Comparison of ENCODE assay signal across 23 cellular contexts in the genomic region with DNA sequence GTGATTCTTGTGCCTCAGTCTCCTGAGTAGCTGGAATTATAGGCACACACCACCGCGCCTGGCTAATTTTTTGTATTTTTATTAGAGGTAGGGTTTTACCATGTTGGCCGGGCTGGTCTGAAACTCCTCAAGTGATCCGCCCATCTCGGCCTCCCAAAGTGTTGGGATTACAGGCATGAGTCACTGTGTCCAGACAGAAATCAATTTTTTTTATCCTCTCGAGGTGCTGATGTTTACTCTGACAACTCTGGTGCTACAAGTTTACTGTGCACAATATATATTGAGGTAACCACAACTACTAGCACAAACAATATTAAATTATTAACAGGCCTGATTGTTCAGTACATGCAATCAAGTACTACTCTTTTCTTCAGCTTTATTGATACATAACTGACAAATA. TPM values are rescaled to one million over a fixed set of nuclear protein-coding genes. Genes with fewer than 3 reads are reported as not detected.
"Had no signal": no experiment of that assay in that cellular context is flagged by ENCODE, and none has a peak within 500 bp of the region (broad histone marks: within the 10 kb centered on the region; RNA-seq: fewer than 3 reads in every experiment).

No MANE protein-coding gene starts in this region.

- H3K27me3 ChIP-seq: cardiac muscle cell, esophagus muscularis mucosa, right atrium auricular region, uterus had no signal

- H3K9me3 ChIP-seq: esophagus muscularis mucosa, right atrium auricular region, uterus had no signal

- H3K4me1 Mint-ChIP-seq: nephron progenitor cell; stimulated activated memory B cell treated with anti-CD40 and anti-IgM and Interleukin-4, amounts not matched to agents 10 μg/mL and 1 μg/mL and 100 μg/mL, for 72 hours had no signal

- H3K27me3 Mint-ChIP-seq: progenitor cell of endocrine pancreas; stimulated activated memory B cell treated with anti-CD40 and anti-IgM and Interleukin-4, amounts not matched to agents 10 μg/mL and 1 μg/mL and 100 μg/mL, for 72 hours had no signal

- H3K9me3 Mint-ChIP-seq: activated naive CD4-positive, alpha-beta T cell treated with anti-CD3 and anti-CD28 coated beads for 36 hours; activated T-helper 2 cell treated with anti-CD3 and anti-CD28 coated beads, Interferon-gamma antibody, Interleukin-2, Interleukin-4, amounts not matched to agents 10 μg/mL and 5 μg/mL and 100 μg/mL, durations not matched to agents 14 hours and 24 hours and 36 hours; nephron progenitor cell; stimulated activated memory B cell treated with anti-CD40 and anti-IgM and Interleukin-4, amounts not matched to agents 10 μg/mL and 1 μg/mL and 100 μg/mL, for 72 hours had no signal

- FAIRE-seq: astrocyte, endometrium had no signal

- H3K4me1 ChIP-seq: esophagus muscularis mucosa, right atrium auricular region, uterus had no signal

- H3K4me3 ChIP-seq: cardiac muscle cell, esophagus muscularis mucosa, right atrium auricular region, uterus had no signal

- H3K36me3 ChIP-seq: cardiac muscle cell, esophagus muscularis mucosa, right atrium auricular region, uterus had no signal

- ATAC-seq: stimulated activated memory B cell treated with anti-CD40 and anti-IgM and Interleukin-4, amounts not matched to agents 10 μg/mL and 1 μg/mL and 100 μg/mL, for 72 hours had no signal

- DNase-seq: activated CD4-positive, alpha-beta T cell treated with anti-CD3 and anti-CD28 coated beads for 1 hour; activated CD4-positive, alpha-beta T cell treated with anti-CD3 and anti-CD28 coated beads, Interleukin-2, amount 50 U/mL, for 4 hours; activated naive CD4-positive, alpha-beta T cell treated with anti-CD3 and anti-CD28 coated beads for 36 hours; activated T-cell treated with anti-CD3 and anti-CD28 coated beads, Interleukin-2, amount 50 U/mL, for 1 hour; glutamatergic neuron; nephron progenitor cell; occipital lobe; stimulated activated CD4-positive, alpha-beta T cell treated with anti-CD3 and anti-CD28 coated beads, Interleukin-2, amount 100 ng/mL, for 48 hours; T-helper 9 cell; uterus had no signal

- H3K4me3 Mint-ChIP-seq: activated naive CD4-positive, alpha-beta T cell treated with anti-CD3 and anti-CD28 coated beads for 36 hours; nephron progenitor cell; stimulated activated memory B cell treated with anti-CD40 and anti-IgM and Interleukin-4, amounts not matched to agents 10 μg/mL and 1 μg/mL and 100 μg/mL, for 72 hours had no signal

- H3K36me3 Mint-ChIP-seq: stimulated activated memory B cell treated with anti-CD40 and anti-IgM and Interleukin-4, amounts not matched to agents 10 μg/mL and 1 μg/mL and 100 μg/mL, for 72 hours had no signal

- H3K27ac ChIP-seq: cardiac muscle cell, esophagus muscularis mucosa, right atrium auricular region, uterus had no signal

- H3K27ac Mint-ChIP-seq: activated naive CD4-positive, alpha-beta T cell treated with anti-CD3 and anti-CD28 coated beads for 36 hours; activated T-helper 2 cell treated with anti-CD3 and anti-CD28 coated beads, Interferon-gamma antibody, Interleukin-2, Interleukin-4, amounts not matched to agents 10 μg/mL and 5 μg/mL and 100 μg/mL, durations not matched to agents 14 hours and 24 hours and 36 hours; nephron progenitor cell; progenitor cell of endocrine pancreas; stimulated activated memory B cell treated with anti-CD40 and anti-IgM and Interleukin-4, amounts not matched to agents 10 μg/mL and 1 μg/mL and 100 μg/mL, for 72 hours had no signal

RNA-seq across cellular contexts. Expression of a gene that starts 39.7 kb away (rescaled TPM):
- total RNA-seq: activated naive CD4-positive, alpha-beta T cell treated with anti-CD3 and anti-CD28 coated beads for 36 hours; activated T-helper 2 cell treated with anti-CD3 and anti-CD28 coated beads, Interferon-gamma antibody, Interleukin-2, Interleukin-4, amounts not matched to agents 10 μg/mL and 5 μg/mL and 100 μg/mL, durations not matched to agents 14 hours and 24 hours and 36 hours; astrocyte; cardiac muscle cell; dermis microvascular lymphatic vessel endothelial cell; esophagus muscularis mucosa; fibroblast of villous mesenchyme; lower leg skin; occipital lobe; progenitor cell of endocrine pancreas; right atrium auricular region; skeletal muscle tissue; uterus had no signal
- polyA plus RNA-seq: cardiac muscle cell had no signal

RNA-seq across cellular contexts. Expression of a gene that starts 50.0 kb away (rescaled TPM):
- total RNA-seq: activated naive CD4-positive, alpha-beta T cell treated with anti-CD3 and anti-CD28 coated beads for 36 hours; activated T-helper 2 cell treated with anti-CD3 and anti-CD28 coated beads, Interferon-gamma antibody, Interleukin-2, Interleukin-4, amounts not matched to agents 10 μg/mL and 5 μg/mL and 100 μg/mL, durations not matched to agents 14 hours and 24 hours and 36 hours; astrocyte; dermis microvascular lymphatic vessel endothelial cell; esophagus muscularis mucosa; fibroblast of villous mesenchyme; lower leg skin; occipital lobe; progenitor cell of endocrine pancreas; right atrium auricular region; skeletal muscle tissue; uterus had no signal
- polyA plus RNA-seq: cardiac muscle cell, thymus had no signal
